2 cellular contexts compared by ENCODE assay signal in genomic region chr4:87278335-87278794, GRCh38.
A peak's percentile ranks its signal among the peaks of the same experiment; 100 is the strongest.
TF ChIP-seq lines count a peak whose summit lies in the region.

No MANE protein-coding gene starts in this region.

TF ChIP-seq in WTC11, 78 proteins besides CTCF, POLR2A, EP300 and RAD21:
- TF ChIP-seq, protein P1, sequence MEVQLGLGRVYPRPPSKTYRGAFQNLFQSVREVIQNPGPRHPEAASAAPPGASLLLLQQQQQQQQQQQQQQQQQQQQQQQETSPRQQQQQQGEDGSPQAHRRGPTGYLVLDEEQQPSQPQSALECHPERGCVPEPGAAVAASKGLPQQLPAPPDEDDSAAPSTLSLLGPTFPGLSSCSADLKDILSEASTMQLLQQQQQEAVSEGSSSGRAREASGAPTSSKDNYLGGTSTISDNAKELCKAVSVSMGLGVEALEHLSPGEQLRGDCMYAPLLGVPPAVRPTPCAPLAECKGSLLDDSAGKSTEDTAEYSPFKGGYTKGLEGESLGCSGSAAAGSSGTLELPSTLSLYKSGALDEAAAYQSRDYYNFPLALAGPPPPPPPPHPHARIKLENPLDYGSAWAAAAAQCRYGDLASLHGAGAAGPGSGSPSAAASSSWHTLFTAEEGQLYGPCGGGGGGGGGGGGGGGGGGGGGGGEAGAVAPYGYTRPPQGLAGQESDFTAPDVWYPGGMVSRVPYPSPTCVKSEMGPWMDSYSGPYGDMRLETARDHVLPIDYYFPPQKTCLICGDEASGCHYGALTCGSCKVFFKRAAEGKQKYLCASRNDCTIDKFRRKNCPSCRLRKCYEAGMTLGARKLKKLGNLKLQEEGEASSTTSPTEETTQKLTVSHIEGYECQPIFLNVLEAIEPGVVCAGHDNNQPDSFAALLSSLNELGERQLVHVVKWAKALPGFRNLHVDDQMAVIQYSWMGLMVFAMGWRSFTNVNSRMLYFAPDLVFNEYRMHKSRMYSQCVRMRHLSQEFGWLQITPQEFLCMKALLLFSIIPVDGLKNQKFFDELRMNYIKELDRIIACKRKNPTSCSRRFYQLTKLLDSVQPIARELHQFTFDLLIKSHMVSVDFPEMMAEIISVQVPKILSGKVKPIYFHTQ (CRISPR knock-in tag; IDR thresholded peaks at IDR 0.05) = no peak
- TF ChIP-seq HMGXB4 (CRISPR knock-in tag; IDR thresholded peaks at IDR 0.05) (no peak), ATF1 (CRISPR knock-in tag; IDR thresholded peaks at IDR 0.05) (no peak), CBFB (CRISPR knock-in tag; IDR thresholded peaks at IDR 0.05; ENCODE audit: low read depth) (no peak), GABPB1 (CRISPR knock-in tag; IDR thresholded peaks at IDR 0.05) (0 out of 2 replicates have a peak, but pooled peaks have one; percentile 25), RORB (CRISPR knock-in tag; IDR thresholded peaks at IDR 0.05) (no peak)

TF ChIP-seq in HepG2, 621 proteins besides CTCF, POLR2A, EP300 and RAD21 (continues in another document):
- TF ChIP-seq, protein P2, sequence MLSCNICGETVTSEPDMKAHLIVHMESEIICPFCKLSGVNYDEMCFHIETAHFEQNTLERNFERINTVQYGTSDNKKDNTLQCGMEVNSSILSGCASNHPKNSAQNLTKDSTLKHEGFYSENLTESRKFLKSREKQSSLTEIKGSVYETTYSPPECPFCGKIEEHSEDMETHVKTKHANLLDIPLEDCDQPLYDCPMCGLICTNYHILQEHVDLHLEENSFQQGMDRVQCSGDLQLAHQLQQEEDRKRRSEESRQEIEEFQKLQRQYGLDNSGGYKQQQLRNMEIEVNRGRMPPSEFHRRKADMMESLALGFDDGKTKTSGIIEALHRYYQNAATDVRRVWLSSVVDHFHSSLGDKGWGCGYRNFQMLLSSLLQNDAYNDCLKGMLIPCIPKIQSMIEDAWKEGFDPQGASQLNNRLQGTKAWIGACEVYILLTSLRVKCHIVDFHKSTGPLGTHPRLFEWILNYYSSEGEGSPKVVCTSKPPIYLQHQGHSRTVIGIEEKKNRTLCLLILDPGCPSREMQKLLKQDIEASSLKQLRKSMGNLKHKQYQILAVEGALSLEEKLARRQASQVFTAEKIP (CRISPR knock-in tag; IDR thresholded peaks at IDR 0.05; ENCODE audit: borderline replicate concordance) = no peak
- TF ChIP-seq ZNF572 (CRISPR knock-in tag; IDR thresholded peaks at IDR 0.05) = no peak
- TF ChIP-seq, protein P3, sequence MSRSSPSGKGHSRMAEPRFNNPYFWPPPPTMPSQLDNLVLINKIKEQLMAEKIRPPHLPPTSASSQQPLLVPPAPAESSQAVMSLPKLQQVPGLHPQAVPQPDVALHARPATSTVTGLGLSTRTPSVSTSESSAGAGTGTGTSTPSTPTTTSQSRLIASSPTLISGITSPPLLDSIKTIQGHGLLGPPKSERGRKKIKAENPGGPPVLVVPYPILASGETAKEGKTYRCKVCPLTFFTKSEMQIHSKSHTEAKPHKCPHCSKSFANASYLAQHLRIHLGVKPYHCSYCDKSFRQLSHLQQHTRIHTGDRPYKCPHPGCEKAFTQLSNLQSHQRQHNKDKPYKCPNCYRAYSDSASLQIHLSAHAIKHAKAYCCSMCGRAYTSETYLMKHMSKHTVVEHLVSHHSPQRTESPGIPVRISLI (CRISPR knock-in tag; IDR thresholded peaks at IDR 0.05; ENCODE audit: borderline replicate concordance) = peak; percentile 84
- no peak for TF ChIP-seq ATF7-NPFF (CRISPR knock-in tag; IDR thresholded peaks at IDR 0.05; ENCODE audit: low read depth)
- TF ChIP-seq NFATC3 (CRISPR knock-in tag; IDR thresholded peaks at IDR 0.05) = no peak
- no peak for TF ChIP-seq NFE2L2 (IDR thresholded peaks at IDR 0.05; ENCODE audit: low read length)
- TF ChIP-seq ZNF761 (CRISPR knock-in tag; conservative IDR thresholded peaks at IDR 0.05) = 0 out of 2 replicates have a peak, but pooled peaks have one; percentile 50
- no peak for TF ChIP-seq RBFOX2 (IDR thresholded peaks at IDR 0.05; ENCODE audit: low read depth, low read length)
- TF ChIP-seq, protein P4, sequence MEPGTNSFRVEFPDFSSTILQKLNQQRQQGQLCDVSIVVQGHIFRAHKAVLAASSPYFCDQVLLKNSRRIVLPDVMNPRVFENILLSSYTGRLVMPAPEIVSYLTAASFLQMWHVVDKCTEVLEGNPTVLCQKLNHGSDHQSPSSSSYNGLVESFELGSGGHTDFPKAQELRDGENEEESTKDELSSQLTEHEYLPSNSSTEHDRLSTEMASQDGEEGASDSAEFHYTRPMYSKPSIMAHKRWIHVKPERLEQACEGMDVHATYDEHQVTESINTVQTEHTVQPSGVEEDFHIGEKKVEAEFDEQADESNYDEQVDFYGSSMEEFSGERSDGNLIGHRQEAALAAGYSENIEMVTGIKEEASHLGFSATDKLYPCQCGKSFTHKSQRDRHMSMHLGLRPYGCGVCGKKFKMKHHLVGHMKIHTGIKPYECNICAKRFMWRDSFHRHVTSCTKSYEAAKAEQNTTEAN (CRISPR knock-in tag; conservative IDR thresholded peaks at IDR 0.05) = peak; percentile 66; the same call in 1 of the 2 replicates
- peak; percentile 72; the same call in 1 of the 2 replicates for TF ChIP-seq ZNF556 (CRISPR knock-in tag; IDR thresholded peaks at IDR 0.05; ENCODE audit: borderline replicate concordance)
- TF ChIP-seq ZNF619 (CRISPR knock-in tag; IDR thresholded peaks at IDR 0.05) = no peak
- TF ChIP-seq NBN (conservative IDR thresholded peaks at IDR 0.05) = no peak
- no peak for TF ChIP-seq SMAD9 (CRISPR knock-in tag; IDR thresholded peaks at IDR 0.05)
- no peak for TF ChIP-seq ZNF33A (CRISPR knock-in tag; IDR thresholded peaks at IDR 0.05; ENCODE audit: borderline replicate concordance)
- 0 out of 2 replicates have a peak, but pooled peaks have one; percentile 32 for TF ChIP-seq TMF1 (CRISPR knock-in tag; IDR thresholded peaks at IDR 0.05; ENCODE audit: low read depth)
- TF ChIP-seq, protein P5, sequence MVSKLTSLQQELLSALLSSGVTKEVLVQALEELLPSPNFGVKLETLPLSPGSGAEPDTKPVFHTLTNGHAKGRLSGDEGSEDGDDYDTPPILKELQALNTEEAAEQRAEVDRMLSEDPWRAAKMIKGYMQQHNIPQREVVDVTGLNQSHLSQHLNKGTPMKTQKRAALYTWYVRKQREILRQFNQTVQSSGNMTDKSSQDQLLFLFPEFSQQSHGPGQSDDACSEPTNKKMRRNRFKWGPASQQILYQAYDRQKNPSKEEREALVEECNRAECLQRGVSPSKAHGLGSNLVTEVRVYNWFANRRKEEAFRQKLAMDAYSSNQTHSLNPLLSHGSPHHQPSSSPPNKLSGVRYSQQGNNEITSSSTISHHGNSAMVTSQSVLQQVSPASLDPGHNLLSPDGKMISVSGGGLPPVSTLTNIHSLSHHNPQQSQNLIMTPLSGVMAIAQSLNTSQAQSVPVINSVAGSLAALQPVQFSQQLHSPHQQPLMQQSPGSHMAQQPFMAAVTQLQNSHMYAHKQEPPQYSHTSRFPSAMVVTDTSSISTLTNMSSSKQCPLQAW (CRISPR knock-in tag; IDR thresholded peaks at IDR 0.05) = peak; percentile 89
- TF ChIP-seq KDM2A (CRISPR knock-in tag; IDR thresholded peaks at IDR 0.05; ENCODE audit: borderline replicate concordance, low read depth) = 0 out of 2 replicates have a peak, but pooled peaks have one; percentile 22
- no peak for TF ChIP-seq ZNF33B (CRISPR knock-in tag; IDR thresholded peaks at IDR 0.05)
- no peak for TF ChIP-seq SATB2 (CRISPR knock-in tag; IDR thresholded peaks at IDR 0.05)
- no peak for TF ChIP-seq YY1 (IDR thresholded peaks at IDR 0.05; ENCODE audit: insufficient read depth, insufficient replicate concordance, low read depth, low read length)
- no peak for TF ChIP-seq ATM (IDR thresholded peaks at IDR 0.05; ENCODE audit: borderline replicate concordance)
- TF ChIP-seq ARID3A (IDR thresholded peaks at IDR 0.05; ENCODE audit: low read depth, low read length) = peak; percentile 93
- 0 out of 2 replicates have a peak, but pooled peaks have one; percentile 72 for TF ChIP-seq ZMAT3 (CRISPR knock-in tag; conservative IDR thresholded peaks at IDR 0.05)
- TF ChIP-seq, protein P6, sequence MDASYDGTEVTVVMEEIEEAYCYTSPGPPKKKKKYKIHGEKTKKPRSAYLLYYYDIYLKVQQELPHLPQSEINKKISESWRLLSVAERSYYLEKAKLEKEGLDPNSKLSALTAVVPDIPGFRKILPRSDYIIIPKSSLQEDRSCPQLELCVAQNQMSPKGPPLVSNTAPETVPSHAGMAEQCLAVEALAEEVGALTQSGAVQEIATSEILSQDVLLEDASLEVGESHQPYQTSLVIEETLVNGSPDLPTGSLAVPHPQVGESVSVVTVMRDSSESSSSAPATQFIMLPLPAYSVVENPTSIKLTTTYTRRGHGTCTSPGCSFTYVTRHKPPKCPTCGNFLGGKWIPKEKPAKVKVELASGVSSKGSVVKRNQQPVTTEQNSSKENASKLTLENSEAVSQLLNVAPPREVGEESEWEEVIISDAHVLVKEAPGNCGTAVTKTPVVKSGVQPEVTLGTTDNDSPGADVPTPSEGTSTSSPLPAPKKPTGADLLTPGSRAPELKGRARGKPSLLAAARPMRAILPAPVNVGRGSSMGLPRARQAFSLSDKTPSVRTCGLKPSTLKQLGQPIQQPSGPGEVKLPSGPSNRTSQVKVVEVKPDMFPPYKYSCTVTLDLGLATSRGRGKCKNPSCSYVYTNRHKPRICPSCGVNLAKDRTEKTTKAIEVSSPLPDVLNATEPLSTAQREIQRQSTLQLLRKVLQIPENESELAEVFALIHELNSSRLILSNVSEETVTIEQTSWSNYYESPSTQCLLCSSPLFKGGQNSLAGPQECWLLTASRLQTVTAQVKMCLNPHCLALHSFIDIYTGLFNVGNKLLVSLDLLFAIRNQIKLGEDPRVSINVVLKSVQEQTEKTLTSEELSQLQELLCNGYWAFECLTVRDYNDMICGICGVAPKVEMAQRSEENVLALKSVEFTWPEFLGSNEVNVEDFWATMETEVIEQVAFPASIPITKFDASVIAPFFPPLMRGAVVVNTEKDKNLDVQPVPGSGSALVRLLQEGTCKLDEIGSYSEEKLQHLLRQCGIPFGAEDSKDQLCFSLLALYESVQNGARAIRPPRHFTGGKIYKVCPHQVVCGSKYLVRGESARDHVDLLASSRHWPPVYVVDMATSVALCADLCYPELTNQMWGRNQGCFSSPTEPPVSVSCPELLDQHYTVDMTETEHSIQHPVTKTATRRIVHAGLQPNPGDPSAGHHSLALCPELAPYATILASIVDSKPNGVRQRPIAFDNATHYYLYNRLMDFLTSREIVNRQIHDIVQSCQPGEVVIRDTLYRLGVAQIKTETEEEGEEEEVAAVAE (CRISPR knock-in tag; IDR thresholded peaks at IDR 0.05; ENCODE audit: borderline replicate concordance) = peak; percentile 98
- peak; percentile 88 for TF ChIP-seq TCF7 (IDR thresholded peaks at IDR 0.05; ENCODE audit: low read depth)
- TF ChIP-seq NFKBIZ (CRISPR knock-in tag; IDR thresholded peaks at IDR 0.05) = peak; percentile 83; the same call in 1 of the 2 replicates
- TF ChIP-seq SRSF1 (optimal IDR thresholded peaks at IDR 0.05; ENCODE audit: low read depth, low read length) = no peak
- TF ChIP-seq, protein P7, sequence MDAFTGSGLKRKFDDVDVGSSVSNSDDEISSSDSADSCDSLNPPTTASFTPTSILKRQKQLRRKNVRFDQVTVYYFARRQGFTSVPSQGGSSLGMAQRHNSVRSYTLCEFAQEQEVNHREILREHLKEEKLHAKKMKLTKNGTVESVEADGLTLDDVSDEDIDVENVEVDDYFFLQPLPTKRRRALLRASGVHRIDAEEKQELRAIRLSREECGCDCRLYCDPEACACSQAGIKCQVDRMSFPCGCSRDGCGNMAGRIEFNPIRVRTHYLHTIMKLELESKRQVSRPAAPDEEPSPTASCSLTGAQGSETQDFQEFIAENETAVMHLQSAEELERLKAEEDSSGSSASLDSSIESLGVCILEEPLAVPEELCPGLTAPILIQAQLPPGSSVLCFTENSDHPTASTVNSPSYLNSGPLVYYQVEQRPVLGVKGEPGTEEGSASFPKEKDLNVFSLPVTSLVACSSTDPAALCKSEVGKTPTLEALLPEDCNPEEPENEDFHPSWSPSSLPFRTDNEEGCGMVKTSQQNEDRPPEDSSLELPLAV (CRISPR knock-in tag; conservative IDR thresholded peaks at IDR 0.05; ENCODE audit: low read depth) = no peak
- 0 out of 2 replicates have a peak, but pooled peaks have one; percentile 44 for TF ChIP-seq SNAI1 (CRISPR knock-in tag; IDR thresholded peaks at IDR 0.05; ENCODE audit: borderline replicate concordance)
- no peak for TF ChIP-seq JUNB (CRISPR knock-in tag; IDR thresholded peaks at IDR 0.05; ENCODE audit: borderline replicate concordance)
- TF ChIP-seq DMTF1 (CRISPR knock-in tag; IDR thresholded peaks at IDR 0.05) = no peak
- TF ChIP-seq GATAD2A (CRISPR knock-in tag; IDR thresholded peaks at IDR 0.05) = peak; percentile 98
- no peak; the same call in 1 of the 2 replicates for TF ChIP-seq MTA1 (CRISPR knock-in tag; IDR thresholded peaks at IDR 0.05; ENCODE audit: borderline replicate concordance)
- no peak for TF ChIP-seq ARNT2 (CRISPR knock-in tag; IDR thresholded peaks at IDR 0.05; ENCODE audit: low read depth)
- no peak; the same call in 1 of the 2 replicates for TF ChIP-seq ZFP36L1 (CRISPR knock-in tag; IDR thresholded peaks at IDR 0.05)
- no peak for TF ChIP-seq ZNF678 (CRISPR knock-in tag; IDR thresholded peaks at IDR 0.05)
- no peak for TF ChIP-seq ZNF850 (CRISPR knock-in tag; conservative IDR thresholded peaks at IDR 0.05)
- no peak for TF ChIP-seq ZNF552 (CRISPR knock-in tag; IDR thresholded peaks at IDR 0.05; ENCODE audit: borderline replicate concordance)
